In genomic region chr15:68199340-68199739, GRCh38 we compare ENCODE assay signal across 1 cellular context.
TF ChIP-seq lines count a peak whose summit lies in the region.

No MANE protein-coding gene starts in this region.

TF ChIP-seq in IMR-90, 13 proteins besides CTCF, POLR2A, EP300 and RAD21:
- TF ChIP-seq MXI1 (IDR thresholded peaks at IDR 0.05; ENCODE audit: borderline replicate concordance, low read depth, low read length) (no peak), USF2 (IDR thresholded peaks at IDR 0.05; ENCODE audit: low read depth, low read length) (no peak), CEBPB (IDR thresholded peaks at IDR 0.05; ENCODE audit: low read depth, low read length) (no peak), SMC3 (IDR thresholded peaks at IDR 0.05; ENCODE audit: low read depth, low read length) (no peak), NFE2L2 (IDR thresholded peaks at IDR 0.05; ENCODE audit: low read depth, low read length) (no peak), MAZ (IDR thresholded peaks at IDR 0.05; ENCODE audit: borderline replicate concordance, low read depth, low read length) (no peak), ELK1 (IDR thresholded peaks at IDR 0.05; ENCODE audit: borderline replicate concordance, low read depth, low read length) (no peak), CHD1 (IDR thresholded peaks at IDR 0.05; ENCODE audit: low read depth, low read length) (no peak), MAFK (IDR thresholded peaks at IDR 0.05; ENCODE audit: low read depth, low read length) (no peak), BHLHE40 (IDR thresholded peaks at IDR 0.05; ENCODE audit: low read depth, low read length) (no peak), FOS (IDR thresholded peaks at IDR 0.05; ENCODE audit: low read depth, low read length) (no peak), RFX5 (IDR thresholded peaks at IDR 0.05; ENCODE audit: low read depth, low read length) (no peak), RCOR1 (IDR thresholded peaks at IDR 0.05; ENCODE audit: insufficient replicate concordance, low read length) (no peak)
